Comparison of ENCODE assay signal across 11 cellular contexts in genomic region chr20:53925651-53926401, GRCh38.
A peak's percentile ranks its signal among the peaks of the same experiment; 100 is the strongest.
DNase-seq lines count a peak whose midpoint lies in the region; ATAC-seq and TF ChIP-seq lines count a peak whose summit lies in the region.
"Had no signal": no experiment of that assay in that cellular context is flagged by ENCODE, and none has a peak within 500 bp of the region (broad histone marks: within the 10 kb centered on the region; RNA-seq: fewer than 3 reads in every experiment).

No MANE protein-coding gene starts in this region.

- no peak for TF ChIP-seq CTCF in heart left ventricle (IDR thresholded peaks at IDR 0.05)
- no peak for TF ChIP-seq CTCF in right lobe of liver (IDR thresholded peaks at IDR 0.05)
- TF ChIP-seq CTCF in vagina (IDR thresholded peaks at IDR 0.05), result no peak
- TF ChIP-seq CTCF in foreskin fibroblast (IDR thresholded peaks at IDR 0.05; ENCODE audit: low read depth, low read length), result no peak

- no peaks in the 10 kb centered on the region for H3K36me3 Mint-ChIP-seq in activated T-helper 17 cell treated with anti-CD3 and anti-CD28 coated beads, Interleukin-2, amount 50 U/mL, for 72 hours (ENCODE audit: low read depth)

- H3K27ac Mint-ChIP-seq in activated T-helper 17 cell treated with anti-CD3 and anti-CD28 coated beads, Interleukin-2, amount 50 U/mL, for 72 hours, result peak overlapping the region; percentile 74

- 87% methylated on average over 12 of the region's 12 CpGs for WGBS in right cardiac atrium
- 86 to 93% (median 90%) methylated on average over 12 of the region's 12 CpGs for WGBS in heart left ventricle, 4 donors
- 83% methylated on average over 12 of the region's 12 CpGs for WGBS in right lobe of liver (ENCODE audit: insufficient coverage, low coverage, low lambda C conversion rate, missing lambda C conversion rate)

- H3K4me1 Mint-ChIP-seq in activated T-helper 17 cell treated with anti-CD3 and anti-CD28 coated beads, Interleukin-2, amount 50 U/mL, for 72 hours, result peaks cover 18% of the 10 kb centered on the region

- ATAC-seq in right cardiac atrium (peak in 1 of 2 donors; percentile 17), heart left ventricle (no peak), right lobe of liver (no peak), HG02642 (IDR thresholded peaks at IDR 0.05; ENCODE audit: poor library complexity, unreplicated experiment) (no peak)
- no peak for ATAC-seq in activated T-helper 17 cell treated with anti-CD3 and anti-CD28 coated beads, Interleukin-2, amount 50 U/mL, for 72 hours (replicated peaks)

- H3K9me3 ChIP-seq in right cardiac atrium (ENCODE audit: control insufficient read depth, low read length) (no peaks in the 10 kb centered on the region), heart left ventricle (no peaks in the 10 kb centered on the region), right lobe of liver (no peaks in the 10 kb centered on the region), vagina (no peaks in the 10 kb centered on the region)

- H3K4me3 ChIP-seq in right cardiac atrium (ENCODE audit: low read length), result no peak overlapping the region
- H3K4me3 ChIP-seq in heart left ventricle, result no peak overlapping the region
- H3K4me3 ChIP-seq in right lobe of liver, result no peak overlapping the region
- H3K4me3 ChIP-seq in vagina, result no peak overlapping the region
- no peak overlapping the region for H3K4me3 ChIP-seq in foreskin fibroblast (ENCODE audit: low read depth in 1 of 2, low read length in 2 of 2)

- intact Hi-C loops in right cardiac atrium (cut with DNase I) (no loop called here), heart left ventricle (cut with DNase I) (no loop called here), right lobe of liver (cut with DNase I) (loop anchor here in 1 of 2 donors (10.0 kb wide), 1 partner anchor 351 kb away; no protein-coding TSS in a partner anchor), vagina (cut with DNase I) (no loop called here)

- no peaks in the 10 kb centered on the region for H3K27me3 Mint-ChIP-seq in activated T-helper 17 cell treated with anti-CD3 and anti-CD28 coated beads, Interleukin-2, amount 50 U/mL, for 72 hours
- H3K27me3 Mint-ChIP-seq: effector memory CD8-positive, alpha-beta T cell had no signal

- H3K27me3 ChIP-seq in right cardiac atrium (ENCODE audit: control insufficient read depth, insufficient read depth), result no peaks in the 10 kb centered on the region
- no peaks in the 10 kb centered on the region for H3K27me3 ChIP-seq in heart left ventricle
- no peaks in the 10 kb centered on the region for H3K27me3 ChIP-seq in right lobe of liver
- H3K27me3 ChIP-seq in vagina, result no peaks in the 10 kb centered on the region

- no peaks in the 10 kb centered on the region for H3K9me3 Mint-ChIP-seq in activated T-helper 17 cell treated with anti-CD3 and anti-CD28 coated beads, Interleukin-2, amount 50 U/mL, for 72 hours
- H3K9me3 Mint-ChIP-seq: effector memory CD8-positive, alpha-beta T cell had no signal

- peaks cover 5% of the 10 kb centered on the region for H3K4me1 ChIP-seq in right cardiac atrium (ENCODE audit: control insufficient read depth, insufficient read depth, low read length)
- H3K4me1 ChIP-seq in heart left ventricle, result peaks cover 0 to 51% (median 21%) of the 10 kb centered on the region in 12 donors
- peaks cover 0 to 8% (median 3%) of the 10 kb centered on the region in 4 donors for H3K4me1 ChIP-seq in right lobe of liver
- peaks cover 27% of the 10 kb centered on the region for H3K4me1 ChIP-seq in vagina

- TF ChIP-seq POLR2A in heart left ventricle (IDR thresholded peaks at IDR 0.05) (no peak), right lobe of liver (IDR thresholded peaks at IDR 0.05) (no peak), vagina (IDR thresholded peaks at IDR 0.05) (no peak)

- H3K36me3 ChIP-seq in heart left ventricle, result no peaks in the 10 kb centered on the region
- H3K36me3 ChIP-seq in right lobe of liver, result no peaks in the 10 kb centered on the region
- H3K36me3 ChIP-seq in vagina, result no peaks in the 10 kb centered on the region

- H3K4me3 Mint-ChIP-seq in activated T-helper 17 cell treated with anti-CD3 and anti-CD28 coated beads, Interleukin-2, amount 50 U/mL, for 72 hours, result peak overlapping the region; percentile 49
- H3K4me3 Mint-ChIP-seq: effector memory CD8-positive, alpha-beta T cell had no signal

- DNase-seq in right cardiac atrium, result no peak
- no peak for DNase-seq in heart left ventricle
- peak in 1 of 3 donors; percentile 12 for DNase-seq in right lobe of liver
- DNase-seq in vagina (ENCODE audit: extremely low spot score in 2 of 2), result no peak
- DNase-seq in foreskin fibroblast, result no peak
- DNase-seq in SKM-1 (lab: John Stamatoyannopoulos, UW; ENCODE audit: unreplicated experiment), result no peak
- DNase-seq: effector memory CD8-positive, alpha-beta T cell; NCI-H1417 treated with DMSO at 0.1 percent for 48 hours; NK-92 treated with Interleukin-12 subunit alpha and Interleukin-12 subunit beta, amount 100 ng/mL, for 24 hours had no signal

- H3K27ac ChIP-seq in right cardiac atrium (ENCODE audit: low read length) (peak overlapping the region; percentile 48), heart left ventricle (peak overlapping the region in 6 of 12 donors; percentile 3 to 73 (median 18)), right lobe of liver (peak overlapping the region in 2 of 3 donors; percentile 17 to 71), vagina (peak overlapping the region; percentile 56)
